Comparison of ENCODE assay signal across 4 cellular contexts in the genomic region with DNA sequence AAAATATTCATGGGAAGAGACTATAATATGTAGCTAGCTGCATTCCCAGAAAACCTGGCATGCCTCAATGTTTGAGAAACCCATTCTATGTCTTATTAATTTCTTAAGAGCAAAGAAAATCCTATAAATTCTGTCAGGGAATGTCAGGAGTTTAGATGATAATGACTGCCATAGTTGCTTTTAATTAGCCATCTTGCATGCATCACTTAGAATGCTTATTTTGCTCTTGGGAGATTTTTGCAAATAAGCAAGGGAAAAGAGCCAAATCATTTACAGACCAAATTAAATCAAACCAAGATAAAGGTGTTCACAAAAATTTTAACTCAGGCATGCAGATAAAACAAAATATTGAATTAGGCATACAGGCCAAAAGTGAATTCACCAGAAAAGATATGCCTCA.
"Had no signal": no experiment of that assay in that cellular context is flagged by ENCODE, and none has a peak within 500 bp of the region (broad histone marks: within the 10 kb centered on the region; RNA-seq: fewer than 3 reads in every experiment).

No MANE protein-coding gene starts in this region.

- H3K4me3 Mint-ChIP-seq: GM23338, H9 had no signal

- H2AFZ ChIP-seq: GM23338 had no signal

- H3K4me2 ChIP-seq: GM23338 had no signal

- ATAC-seq: GM23338 had no signal

- H3K4me3 ChIP-seq: GM23338 had no signal

- DNase-seq: H9, HCEC 1CT, IMR-90 had no signal

- H3K4me1 Mint-ChIP-seq: GM23338, H9 had no signal

- H3K27ac Mint-ChIP-seq: GM23338, H9 had no signal
